Comparison of ENCODE assay signal across 19 cellular contexts in the genomic region with DNA sequence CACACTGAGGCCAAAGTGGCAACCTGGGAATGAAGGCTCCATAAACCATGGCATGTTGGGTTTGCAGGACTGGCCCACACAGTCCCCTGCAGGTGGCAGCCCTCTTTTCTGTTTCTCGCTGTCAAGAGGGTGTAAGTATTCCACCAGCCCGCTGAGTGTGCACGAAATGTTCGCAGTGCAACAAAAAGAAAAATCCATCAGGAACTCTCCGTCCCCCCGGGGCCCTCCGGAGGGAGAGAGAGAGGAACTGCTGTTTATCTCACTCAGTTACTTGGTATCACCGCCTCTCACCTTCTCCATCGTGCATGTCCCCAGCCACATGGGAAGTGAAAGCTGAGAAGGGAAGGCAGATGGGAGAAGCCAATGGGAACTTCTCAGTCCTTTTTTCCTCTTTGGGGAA. TPM values are rescaled to one million over a fixed set of nuclear protein-coding genes. Genes with fewer than 3 reads are reported as not detected.
DNase-seq lines count a peak whose midpoint lies in the region; ATAC-seq and TF ChIP-seq lines count a peak whose summit lies in the region.
"Had no signal": no experiment of that assay in that cellular context is flagged by ENCODE, and none has a peak within 500 bp of the region (broad histone marks: within the 10 kb centered on the region; RNA-seq: fewer than 3 reads in every experiment).

No MANE protein-coding gene starts in this region.

- no peak for TF ChIP-seq POLR2A in heart left ventricle (IDR thresholded peaks at IDR 0.05)

- intact Hi-C loops in heart left ventricle (cut with DNase I) (no loop called here), right cardiac atrium (cut with DNase I) (loop anchor here in 1 of 4 donors (10.0 kb wide), 1 partner anchor 73 kb away; no protein-coding TSS in a partner anchor)

- H3K4me1 ChIP-seq in heart left ventricle, result peaks cover 0 to 8% (median 0%) of the 10 kb centered on the region in 12 donors
- H3K4me1 ChIP-seq in right atrium auricular region, result no peaks in the 10 kb centered on the region
- H3K4me1 ChIP-seq in right cardiac atrium (ENCODE audit: control insufficient read depth, insufficient read depth, low read length), result no peaks in the 10 kb centered on the region
- H3K4me1 ChIP-seq: Caco-2, SJSA1 had no signal

- ATAC-seq in heart left ventricle, result peak; percentile 15 to 42 (median 26)
- ATAC-seq in right cardiac atrium, result peak; percentile 40 to 52
- ATAC-seq in HG03342 (IDR thresholded peaks at IDR 0.05; ENCODE audit: unreplicated experiment), result no peak

- TF ChIP-seq CTCF in heart left ventricle (IDR thresholded peaks at IDR 0.05), result peak in 3 of 12 donors; percentile 5 to 19 (median 9)
- no peak for TF ChIP-seq CTCF in right atrium auricular region (IDR thresholded peaks at IDR 0.05)

- H3K27ac ChIP-seq in heart left ventricle (peak overlapping the region in 1 of 12 donors; percentile 35), right atrium auricular region (no peak overlapping the region), right cardiac atrium (ENCODE audit: low read length) (no peak overlapping the region)
- H3K27ac ChIP-seq: C4-2B, SJSA1 had no signal

- H3K4me3 ChIP-seq in heart left ventricle (no peak overlapping the region), right atrium auricular region (no peak overlapping the region), right cardiac atrium (ENCODE audit: low read length) (no peak overlapping the region)
- H3K4me3 ChIP-seq: SJSA1 had no signal

- H3K9me3 ChIP-seq in heart left ventricle, result no peaks in the 10 kb centered on the region
- H3K9me3 ChIP-seq in right atrium auricular region, result no peaks in the 10 kb centered on the region
- H3K9me3 ChIP-seq in right cardiac atrium (ENCODE audit: control insufficient read depth, low read length), result no peaks in the 10 kb centered on the region
- H3K9me3 ChIP-seq: Caco-2, SJSA1 had no signal

- WGBS in heart left ventricle, 4 donors, result 55 to 67% (median 62%) methylated on average over 9 of the region's 9 CpGs
- 57% methylated on average over 9 of the region's 9 CpGs for whole genome bisulfite sequencing in right cardiac atrium

- no peaks in the 10 kb centered on the region for H3K27me3 ChIP-seq in heart left ventricle
- no peaks in the 10 kb centered on the region for H3K27me3 ChIP-seq in right atrium auricular region
- H3K27me3 ChIP-seq in right cardiac atrium (ENCODE audit: control insufficient read depth, insufficient read depth), result no peaks in the 10 kb centered on the region
- H3K27me3 ChIP-seq: SJSA1 had no signal

- H3K36me3 ChIP-seq in heart left ventricle, result peaks cover 0 to 100% (median 88%) of the 10 kb centered on the region in 9 donors
- H3K36me3 ChIP-seq in right atrium auricular region, result peaks cover 57% of the 10 kb centered on the region

- DNase-seq in heart left ventricle, result no peak
- no peak for DNase-seq in right atrium auricular region (ENCODE audit: low spot score)
- DNase-seq in NCI-H2171 (lab: John Stamatoyannopoulos, UW), result peak; percentile 84
- DNase-seq in right cardiac atrium, result peak in 1 of 3 donors; percentile 50
- DNase-seq in NCI-H1048 (lab: John Stamatoyannopoulos, UW), result no peak
- no peak for DNase-seq in GM19240 (ENCODE audit: insufficient read length, low spot score)
- DNase-seq: Caco-2, DMS153, IMR-90, Kasumi-1, MM.1S, NCI-H1105 treated with DMSO at 0.1 percent for 48 hours, NCI-H187, NCI-H748 treated with DMSO at 0.1 percent for 48 hours, RPMI8226 had no signal

RNA-seq across cellular contexts. Expression of gene NCF2, which starts 38.3 kb away (rescaled TPM):
- total RNA-seq in heart left ventricle (10 to 100 TPM in 2 of 9 donors, 1 to 10 TPM in 7; 2.6 to 51.2 (median 5.1) TPM), right atrium auricular region (10 to 100 TPM in 1 of 2 donors, 1 to 10 TPM in 1; 3.2 to 10.7 TPM), right cardiac atrium (1 to 10 TPM; 3.3 to 6.4 (median 6.0) TPM)
- polyA plus RNA-seq in heart left ventricle (1 to 10 TPM; 1.3 to 2.5 TPM), right cardiac atrium (1.4 TPM)
- total RNA-seq: A673, Caco-2 had no signal
